Comparison of ENCODE assay signal across 8 cellular contexts in the genomic region with DNA sequence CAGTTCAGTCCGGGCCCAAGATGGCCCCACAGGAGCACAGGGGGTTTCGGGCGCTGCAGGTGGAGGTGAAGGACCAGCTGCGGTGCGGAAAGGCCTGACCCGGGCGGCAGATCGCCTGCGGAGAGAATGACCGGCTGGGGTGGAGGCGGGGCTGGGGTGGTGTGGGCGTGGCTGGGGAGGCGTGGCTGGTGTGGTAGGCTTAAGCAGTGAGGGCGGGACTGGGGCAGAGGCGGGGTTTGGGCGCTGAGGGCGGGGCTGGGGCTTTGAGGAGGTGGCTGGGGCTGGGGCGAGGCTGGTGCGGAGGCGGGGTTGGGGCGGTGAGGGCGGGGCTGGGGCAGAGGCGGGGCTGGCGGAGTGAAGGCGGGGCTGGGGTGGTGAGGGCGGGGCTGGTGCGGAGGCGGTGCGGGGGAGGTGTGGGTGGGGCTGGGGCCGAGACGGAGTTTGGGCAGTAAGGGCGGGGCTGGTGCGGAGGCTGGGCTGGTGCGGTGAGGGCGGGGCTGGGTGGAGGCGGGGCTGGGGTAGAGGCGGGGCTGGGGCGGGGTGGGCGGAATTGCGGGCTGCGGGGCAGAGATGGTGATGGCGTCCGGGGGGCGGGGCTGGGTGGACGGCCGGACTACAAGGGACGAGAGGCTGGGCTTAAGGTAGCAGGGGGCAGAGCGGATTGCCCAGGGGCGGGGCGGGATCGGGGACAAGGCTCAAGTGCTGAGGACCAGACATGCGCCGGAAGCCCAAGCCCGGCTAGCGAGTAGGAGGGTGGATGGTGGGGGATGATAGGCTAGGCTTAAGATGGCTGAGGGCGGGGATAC.
DNase-seq lines count a peak whose midpoint lies in the region; ATAC-seq and TF ChIP-seq lines count a peak whose summit lies in the region.

No MANE protein-coding gene starts in this region.

- H3K4me3 ChIP-seq in AG09309 (ENCODE audit: control insufficient read depth, low read depth, low read length) (peak overlapping the region; percentile 48), coronary artery (peak overlapping the region; percentile 66)

- peak overlapping the region; percentile 40 to 84 for H3K27ac ChIP-seq in coronary artery

- ATAC-seq in GM19023 (IDR thresholded peaks at IDR 0.05; ENCODE audit: unreplicated experiment) (peak; percentile 74), HG03196 (IDR thresholded peaks at IDR 0.05; ENCODE audit: unreplicated experiment) (peak; percentile 69)

- no peak for TF ChIP-seq CTCF in AG09309 (IDR thresholded peaks at IDR 0.05; ENCODE audit: control insufficient read depth, insufficient read depth, low read depth, low read length, missing control alignments)
- no peak for TF ChIP-seq CTCF in coronary artery (IDR thresholded peaks at IDR 0.05)

- DNase-seq in AG09309 (ENCODE audit: low read depth) (peak; percentile 69), NCI-H510A (lab: John Stamatoyannopoulos, UW) (peak; percentile 99), coronary artery (ENCODE audit: low spot score) (peak; percentile 98), left kidney (ENCODE audit: low read depth, low spot score) (peak; percentile 99)
- peak; percentile 91 for DNase-seq in activated CD4-positive, alpha-beta T cell treated with anti-CD3 and anti-CD28 coated beads for 48 hours
- peak; percentile 87 to 96 for DNase-seq in stimulated activated CD4-positive, alpha-beta T cell treated with anti-CD3 and anti-CD28 coated beads, Interleukin-1b, Interleukin-23, amount 100 ng/mL, for 4 hours (ENCODE audit: low read depth in 2 of 2)

Comparison
In these comparisons a context has a peak if more than half of its experiments do, and no peak if none do; other contexts are left out.
1. Peak in every context shown above with its lines: DNase-seq, ATAC-seq, H3K4me3 ChIP-seq and H3K27ac ChIP-seq.